ENCODE assay signal across 16 cellular contexts in the genomic region with DNA sequence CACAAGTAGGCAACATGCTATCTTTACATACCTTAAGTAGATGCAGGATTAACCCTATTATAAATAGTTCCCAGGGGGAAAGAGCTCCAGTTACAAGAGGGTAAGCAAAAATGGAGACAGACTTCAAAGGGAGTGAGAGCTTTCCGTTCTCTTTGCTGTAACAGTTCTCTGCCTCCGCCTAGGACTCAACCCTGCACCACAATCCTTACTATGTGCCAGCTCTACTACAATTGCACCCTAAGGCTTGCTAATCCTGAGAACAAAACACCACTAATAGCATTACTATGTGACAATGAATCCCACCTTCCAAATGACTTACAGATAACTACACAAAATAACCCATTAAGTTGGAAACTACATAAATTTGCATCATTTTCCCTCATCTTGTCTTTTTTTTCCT. TPM values are rescaled to one million over a fixed set of nuclear protein-coding genes. Genes with fewer than 3 reads are reported as not detected.
DNase-seq lines count a peak whose midpoint lies in the region; ATAC-seq and TF ChIP-seq lines count a peak whose summit lies in the region.
"Had no signal": no experiment of that assay in that cellular context is flagged by ENCODE, and none has a peak within 500 bp of the region (broad histone marks: within the 10 kb centered on the region; RNA-seq: fewer than 3 reads in every experiment).

No MANE protein-coding gene starts in this region.

- no peaks in the 10 kb centered on the region for H3K79me2 ChIP-seq in neural progenitor cell (ENCODE audit: low read depth)

- H3K9me3 ChIP-seq in HUES48 (ENCODE audit: control insufficient read depth, insufficient read depth, low read length) = no peaks in the 10 kb centered on the region
- no peaks in the 10 kb centered on the region for H3K9me3 ChIP-seq in neural progenitor cell (ENCODE audit: low read depth)
- H3K9me3 ChIP-seq: Peyer's patch had no signal

- peaks cover 21% of the 10 kb centered on the region for H3K36me3 Mint-ChIP-seq in activated naive CD4-positive, alpha-beta T cell treated with anti-CD3 and anti-CD28 coated beads, Interleukin-2, amount 50 U/mL, for 24 hours
- peaks cover 21% of the 10 kb centered on the region for H3K36me3 Mint-ChIP-seq in WTC11
- H3K36me3 Mint-ChIP-seq in neural progenitor cell = peaks cover 16% of the 10 kb centered on the region
- H3K36me3 Mint-ChIP-seq in effector memory CD8-positive, alpha-beta T cell (ENCODE audit: insufficient read depth) = peaks cover 21% of the 10 kb centered on the region

- H3K4me3 ChIP-seq in HUES48 (ENCODE audit: low read depth, low read length) (no peak overlapping the region), neural progenitor cell (no peak overlapping the region)
- H3K4me3 ChIP-seq: Peyer's patch had no signal

- H2AFZ ChIP-seq in neural progenitor cell (replicated peaks) = no peak overlapping the region

- H3K27me3 ChIP-seq in HUES48 (ENCODE audit: control insufficient read depth, insufficient read depth, low read length) (no peaks in the 10 kb centered on the region), neural progenitor cell (peaks cover 37% of the 10 kb centered on the region)
- H3K27me3 ChIP-seq: Peyer's patch had no signal

- no peaks in the 10 kb centered on the region for H3K9me3 Mint-ChIP-seq in activated naive CD4-positive, alpha-beta T cell treated with anti-CD3 and anti-CD28 coated beads, Interleukin-2, amount 50 U/mL, for 24 hours
- H3K9me3 Mint-ChIP-seq in WTC11 (no peaks in the 10 kb centered on the region), neural progenitor cell (no peaks in the 10 kb centered on the region)
- no peaks in the 10 kb centered on the region for H3K9me3 Mint-ChIP-seq in effector memory CD8-positive, alpha-beta T cell
- H3K9me3 Mint-ChIP-seq: CD14-positive monocyte had no signal

- TF ChIP-seq CTCF in WTC11 (IDR thresholded peaks at IDR 0.05) = no peak
- TF ChIP-seq CTCF in neural progenitor cell (IDR thresholded peaks at IDR 0.05) = no peak

- H3F3A ChIP-seq in neural progenitor cell (ENCODE audit: low read depth) = peaks cover 14% of the 10 kb centered on the region

- H3K27ac ChIP-seq in HUES48 (ENCODE audit: low read depth, low read length) (peak overlapping the region; percentile 29), neural progenitor cell (no peak overlapping the region)
- H3K27ac ChIP-seq: Peyer's patch had no signal

- ATAC-seq in WTC11 = peak; percentile 20; the same call in 1 of the 2 replicates
- ATAC-seq in effector memory CD8-positive, alpha-beta T cell (replicated peaks) = no peak

- H3K9ac ChIP-seq in HUES48 (ENCODE audit: low read depth, low read length) (no peak overlapping the region), neural progenitor cell (no peak overlapping the region)

- H3K36me3 ChIP-seq in HUES48 (ENCODE audit: control insufficient read depth, insufficient read depth, low read length) = peaks cover 34% of the 10 kb centered on the region
- H3K36me3 ChIP-seq in neural progenitor cell = peaks cover 9% of the 10 kb centered on the region

- H3K4me2 ChIP-seq in neural progenitor cell = peak overlapping the region; percentile 49

- peak overlapping the region; percentile 41 for H3K27ac Mint-ChIP-seq in activated naive CD4-positive, alpha-beta T cell treated with anti-CD3 and anti-CD28 coated beads, Interleukin-2, amount 50 U/mL, for 24 hours
- H3K27ac Mint-ChIP-seq in WTC11 (no peak overlapping the region), neural progenitor cell (no peak overlapping the region)
- peak overlapping the region in 1 of 2 donors; percentile 33 for H3K27ac Mint-ChIP-seq in effector memory CD8-positive, alpha-beta T cell

- peak overlapping the region; percentile 51 for H3K4me3 Mint-ChIP-seq in activated naive CD4-positive, alpha-beta T cell treated with anti-CD3 and anti-CD28 coated beads, Interleukin-2, amount 50 U/mL, for 24 hours
- H3K4me3 Mint-ChIP-seq in WTC11 (no peak overlapping the region), neural progenitor cell (no peak overlapping the region)
- no peak overlapping the region for H3K4me3 Mint-ChIP-seq in effector memory CD8-positive, alpha-beta T cell
- H3K4me3 Mint-ChIP-seq: CD14-positive monocyte had no signal

- H4K20me1 ChIP-seq in neural progenitor cell (ENCODE audit: low read depth) = peaks cover 30% of the 10 kb centered on the region

- peaks cover 21% of the 10 kb centered on the region for H3K4me1 ChIP-seq in HUES48 (ENCODE audit: control insufficient read depth, insufficient read depth, low read length)
- peaks cover 20% of the 10 kb centered on the region for H3K4me1 ChIP-seq in neural progenitor cell
- H3K4me1 ChIP-seq: Peyer's patch had no signal

- H3K27me3 Mint-ChIP-seq in activated naive CD4-positive, alpha-beta T cell treated with anti-CD3 and anti-CD28 coated beads, Interleukin-2, amount 50 U/mL, for 24 hours = no peaks in the 10 kb centered on the region
- H3K27me3 Mint-ChIP-seq in WTC11 (ENCODE audit: low read depth) (no peaks in the 10 kb centered on the region), neural progenitor cell (ENCODE audit: insufficient read depth, low read depth) (peaks cover 3% of the 10 kb centered on the region)
- no peaks in the 10 kb centered on the region for H3K27me3 Mint-ChIP-seq in effector memory CD8-positive, alpha-beta T cell

- H3K4me1 Mint-ChIP-seq in activated naive CD4-positive, alpha-beta T cell treated with anti-CD3 and anti-CD28 coated beads, Interleukin-2, amount 50 U/mL, for 24 hours = peaks cover 49% of the 10 kb centered on the region
- H3K4me1 Mint-ChIP-seq in WTC11 = peaks cover 16% of the 10 kb centered on the region
- H3K4me1 Mint-ChIP-seq in neural progenitor cell = peaks cover 14% of the 10 kb centered on the region
- peaks cover 8 to 35% of the 10 kb centered on the region in 2 donors for H3K4me1 Mint-ChIP-seq in effector memory CD8-positive, alpha-beta T cell (ENCODE audit: low read depth in 2 of 2)
- H3K4me1 Mint-ChIP-seq: CD14-positive monocyte had no signal

- no peak for DNase-seq in activated naive CD4-positive, alpha-beta T cell (lab: John Stamatoyannopoulos, UW)
- no peak for DNase-seq in WTC11 (ENCODE audit: low spot score)
- peak; percentile 63 for DNase-seq in neural progenitor cell (ENCODE audit: low spot score)
- no peak for DNase-seq in effector memory CD8-positive, alpha-beta T cell
- DNase-seq in SK-N-DZ (ENCODE audit: low spot score) = no peak
- DNase-seq in iPS-NIHi11 (ENCODE audit: low spot score) = no peak
- DNase-seq: KBM-7; NCI-H1092 treated with DMSO at 0.1 percent for 48 hours; NCI-H146; NCI-H2029 treated with DMSO at 0.1 percent for 48 hours; NCI-H446; NK-92 treated with Interleukin-12 subunit alpha and Interleukin-12 subunit beta, amount 100 ng/mL, for 24 hours; Peyer's patch had no signal

- CTCF ChIA-PET in WTC11 (lab: Charles Lee) = no interaction called here

- POLR2A ChIA-PET in WTC11 (lab: Charles Lee) = no interaction called here

TF ChIP-seq in WTC11, 78 proteins besides CTCF, POLR2A, EP300 and RAD21:
- no peak for TF ChIP-seq RORB (CRISPR knock-in tag; IDR thresholded peaks at IDR 0.05)
- no peak for TF ChIP-seq KAT7 (CRISPR knock-in tag; IDR thresholded peaks at IDR 0.05; ENCODE audit: borderline replicate concordance)
- TF ChIP-seq IRF2 (CRISPR knock-in tag; IDR thresholded peaks at IDR 0.05; ENCODE audit: borderline replicate concordance, low read depth) = no peak
- TF ChIP-seq FOXK1 (CRISPR knock-in tag; IDR thresholded peaks at IDR 0.05) = no peak
- TF ChIP-seq, protein P1, sequence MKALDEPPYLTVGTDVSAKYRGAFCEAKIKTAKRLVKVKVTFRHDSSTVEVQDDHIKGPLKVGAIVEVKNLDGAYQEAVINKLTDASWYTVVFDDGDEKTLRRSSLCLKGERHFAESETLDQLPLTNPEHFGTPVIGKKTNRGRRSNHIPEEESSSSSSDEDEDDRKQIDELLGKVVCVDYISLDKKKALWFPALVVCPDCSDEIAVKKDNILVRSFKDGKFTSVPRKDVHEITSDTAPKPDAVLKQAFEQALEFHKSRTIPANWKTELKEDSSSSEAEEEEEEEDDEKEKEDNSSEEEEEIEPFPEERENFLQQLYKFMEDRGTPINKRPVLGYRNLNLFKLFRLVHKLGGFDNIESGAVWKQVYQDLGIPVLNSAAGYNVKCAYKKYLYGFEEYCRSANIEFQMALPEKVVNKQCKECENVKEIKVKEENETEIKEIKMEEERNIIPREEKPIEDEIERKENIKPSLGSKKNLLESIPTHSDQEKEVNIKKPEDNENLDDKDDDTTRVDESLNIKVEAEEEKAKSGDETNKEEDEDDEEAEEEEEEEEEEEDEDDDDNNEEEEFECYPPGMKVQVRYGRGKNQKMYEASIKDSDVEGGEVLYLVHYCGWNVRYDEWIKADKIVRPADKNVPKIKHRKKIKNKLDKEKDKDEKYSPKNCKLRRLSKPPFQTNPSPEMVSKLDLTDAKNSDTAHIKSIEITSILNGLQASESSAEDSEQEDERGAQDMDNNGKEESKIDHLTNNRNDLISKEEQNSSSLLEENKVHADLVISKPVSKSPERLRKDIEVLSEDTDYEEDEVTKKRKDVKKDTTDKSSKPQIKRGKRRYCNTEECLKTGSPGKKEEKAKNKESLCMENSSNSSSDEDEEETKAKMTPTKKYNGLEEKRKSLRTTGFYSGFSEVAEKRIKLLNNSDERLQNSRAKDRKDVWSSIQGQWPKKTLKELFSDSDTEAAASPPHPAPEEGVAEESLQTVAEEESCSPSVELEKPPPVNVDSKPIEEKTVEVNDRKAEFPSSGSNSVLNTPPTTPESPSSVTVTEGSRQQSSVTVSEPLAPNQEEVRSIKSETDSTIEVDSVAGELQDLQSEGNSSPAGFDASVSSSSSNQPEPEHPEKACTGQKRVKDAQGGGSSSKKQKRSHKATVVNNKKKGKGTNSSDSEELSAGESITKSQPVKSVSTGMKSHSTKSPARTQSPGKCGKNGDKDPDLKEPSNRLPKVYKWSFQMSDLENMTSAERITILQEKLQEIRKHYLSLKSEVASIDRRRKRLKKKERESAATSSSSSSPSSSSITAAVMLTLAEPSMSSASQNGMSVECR (CRISPR knock-in tag; IDR thresholded peaks at IDR 0.05; ENCODE audit: borderline replicate concordance) = no peak
- TF ChIP-seq ELF4 (CRISPR knock-in tag; IDR thresholded peaks at IDR 0.05; ENCODE audit: low read depth) = no peak
- TF ChIP-seq, protein P2, sequence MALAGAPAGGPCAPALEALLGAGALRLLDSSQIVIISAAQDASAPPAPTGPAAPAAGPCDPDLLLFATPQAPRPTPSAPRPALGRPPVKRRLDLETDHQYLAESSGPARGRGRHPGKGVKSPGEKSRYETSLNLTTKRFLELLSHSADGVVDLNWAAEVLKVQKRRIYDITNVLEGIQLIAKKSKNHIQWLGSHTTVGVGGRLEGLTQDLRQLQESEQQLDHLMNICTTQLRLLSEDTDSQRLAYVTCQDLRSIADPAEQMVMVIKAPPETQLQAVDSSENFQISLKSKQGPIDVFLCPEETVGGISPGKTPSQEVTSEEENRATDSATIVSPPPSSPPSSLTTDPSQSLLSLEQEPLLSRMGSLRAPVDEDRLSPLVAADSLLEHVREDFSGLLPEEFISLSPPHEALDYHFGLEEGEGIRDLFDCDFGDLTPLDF (CRISPR knock-in tag; IDR thresholded peaks at IDR 0.05) = no peak

RNA-seq across cellular contexts. Expression of a gene that starts 7.7 kb away (rescaled TPM):
- 15.1 to 16.9 TPM (median 16.7 TPM) in 3 replicates for total RNA-seq in WTC11 (2021)
- 16.1 and 22.5 TPM in 2 replicates for total RNA-seq in neural progenitor cell (ENCODE audit: low replicate concordance)
- polyA plus RNA-seq in SK-N-DZ (2014; cell fraction: cytosol; rRNA removed) = 15.6 and 17.2 TPM in 2 replicates
- polyA plus RNA-seq in SK-N-DZ (2014; cell fraction: nucleus; rRNA removed) = 23.4 and 28.2 TPM in 2 replicates
